ENCODE assay signal across 17 cellular contexts in genomic region chr12:1880876-1881275, GRCh38. TPM values are rescaled to one million over a fixed set of nuclear protein-coding genes. Genes with fewer than 3 reads are reported as not detected.
"Had no signal": no experiment of that assay in that cellular context is flagged by ENCODE, and none has a peak within 500 bp of the region (broad histone marks: within the 10 kb centered on the region; RNA-seq: fewer than 3 reads in every experiment).

No MANE protein-coding gene starts in this region.

- H3K9ac ChIP-seq: parathyroid adenoma had no signal

- H2AFZ ChIP-seq: parathyroid adenoma had no signal

- H3K27ac ChIP-seq: brain microvascular endothelial cell, left lung, parathyroid adenoma, SK-N-MC had no signal

- H3K4me1 Mint-ChIP-seq: activated CD4-positive, alpha-beta T cell treated with anti-CD3 and anti-CD28 coated beads for 36 hours; activated naive CD8-positive, alpha-beta T cell treated with anti-CD3 and anti-CD28 coated beads for 36 hours; central memory CD8-positive, alpha-beta T cell; naive B cell; stimulated activated effector memory CD8-positive, alpha-beta T cell treated with anti-CD3 and anti-CD28 coated beads, Interleukin-12 subunit alpha, Interleukin-12 subunit beta, amount 100 ng/mL, for 72 hours had no signal

- H3K4me1 ChIP-seq: left lung, parathyroid adenoma had no signal

- H3K9me3 Mint-ChIP-seq: activated naive CD8-positive, alpha-beta T cell treated with anti-CD3 and anti-CD28 coated beads for 36 hours; activated T-cell treated with anti-CD3 and anti-CD28 coated beads, Interleukin-2, amount 50 U/mL, for 72 hours; central memory CD8-positive, alpha-beta T cell; naive B cell; stimulated activated effector memory CD8-positive, alpha-beta T cell treated with anti-CD3 and anti-CD28 coated beads, Interleukin-12 subunit alpha, Interleukin-12 subunit beta, amount 100 ng/mL, for 72 hours had no signal

- H3K4me3 Mint-ChIP-seq: activated CD4-positive, alpha-beta T cell treated with anti-CD3 and anti-CD28 coated beads for 36 hours; activated naive CD8-positive, alpha-beta T cell treated with anti-CD3 and anti-CD28 coated beads for 36 hours; activated T-cell treated with anti-CD3 and anti-CD28 coated beads, Interleukin-2, amount 50 U/mL, for 72 hours; central memory CD8-positive, alpha-beta T cell; naive B cell; stimulated activated effector memory CD8-positive, alpha-beta T cell treated with anti-CD3 and anti-CD28 coated beads, Interleukin-12 subunit alpha, Interleukin-12 subunit beta, amount 100 ng/mL, for 72 hours had no signal

- H3K4me3 ChIP-seq: left lung, SK-N-MC had no signal

- DNase-seq: activated CD4-positive, alpha-beta T cell treated with anti-CD3 and anti-CD28 coated beads for 36 hours; activated naive CD8-positive, alpha-beta T cell treated with anti-CD3 and anti-CD28 coated beads for 36 hours; activated T-cell treated with anti-CD3 and anti-CD28 coated beads, Interleukin-2, amount 50 U/mL, for 72 hours; amygdala; brain microvascular endothelial cell; effector memory CD4-positive, alpha-beta T cell; foreskin melanocyte; left lung; mammary epithelial cell; naive B cell; retina; T-helper 1 cell; T1000 had no signal

- H3K27ac Mint-ChIP-seq: activated CD4-positive, alpha-beta T cell treated with anti-CD3 and anti-CD28 coated beads for 36 hours; activated naive CD8-positive, alpha-beta T cell treated with anti-CD3 and anti-CD28 coated beads for 36 hours; activated T-cell treated with anti-CD3 and anti-CD28 coated beads, Interleukin-2, amount 50 U/mL, for 72 hours; stimulated activated effector memory CD8-positive, alpha-beta T cell treated with anti-CD3 and anti-CD28 coated beads, Interleukin-12 subunit alpha, Interleukin-12 subunit beta, amount 100 ng/mL, for 72 hours had no signal

- H3K36me3 Mint-ChIP-seq: activated naive CD8-positive, alpha-beta T cell treated with anti-CD3 and anti-CD28 coated beads for 36 hours; naive B cell; stimulated activated effector memory CD8-positive, alpha-beta T cell treated with anti-CD3 and anti-CD28 coated beads, Interleukin-12 subunit alpha, Interleukin-12 subunit beta, amount 100 ng/mL, for 72 hours had no signal

- H3K36me3 ChIP-seq: brain microvascular endothelial cell, left lung had no signal

- H3K27me3 ChIP-seq: brain microvascular endothelial cell had no signal

- ATAC-seq: activated CD4-positive, alpha-beta T cell treated with anti-CD3 and anti-CD28 coated beads for 36 hours; activated T-cell treated with anti-CD3 and anti-CD28 coated beads, Interleukin-2, amount 50 U/mL, for 72 hours; left lung; stimulated activated effector memory CD8-positive, alpha-beta T cell treated with anti-CD3 and anti-CD28 coated beads, Interleukin-12 subunit alpha, Interleukin-12 subunit beta, amount 100 ng/mL, for 72 hours had no signal

- H3K9me3 ChIP-seq: left lung had no signal

- H3K27me3 Mint-ChIP-seq: activated naive CD8-positive, alpha-beta T cell treated with anti-CD3 and anti-CD28 coated beads for 36 hours had no signal

RNA-seq across cellular contexts. Expression of gene CACNA2D4, which starts 37.6 kb away (rescaled TPM):
- polyA plus RNA-seq: mammary epithelial cell had no signal
